Comparison of ENCODE assay signal across 1 cellular context in the genomic region with DNA sequence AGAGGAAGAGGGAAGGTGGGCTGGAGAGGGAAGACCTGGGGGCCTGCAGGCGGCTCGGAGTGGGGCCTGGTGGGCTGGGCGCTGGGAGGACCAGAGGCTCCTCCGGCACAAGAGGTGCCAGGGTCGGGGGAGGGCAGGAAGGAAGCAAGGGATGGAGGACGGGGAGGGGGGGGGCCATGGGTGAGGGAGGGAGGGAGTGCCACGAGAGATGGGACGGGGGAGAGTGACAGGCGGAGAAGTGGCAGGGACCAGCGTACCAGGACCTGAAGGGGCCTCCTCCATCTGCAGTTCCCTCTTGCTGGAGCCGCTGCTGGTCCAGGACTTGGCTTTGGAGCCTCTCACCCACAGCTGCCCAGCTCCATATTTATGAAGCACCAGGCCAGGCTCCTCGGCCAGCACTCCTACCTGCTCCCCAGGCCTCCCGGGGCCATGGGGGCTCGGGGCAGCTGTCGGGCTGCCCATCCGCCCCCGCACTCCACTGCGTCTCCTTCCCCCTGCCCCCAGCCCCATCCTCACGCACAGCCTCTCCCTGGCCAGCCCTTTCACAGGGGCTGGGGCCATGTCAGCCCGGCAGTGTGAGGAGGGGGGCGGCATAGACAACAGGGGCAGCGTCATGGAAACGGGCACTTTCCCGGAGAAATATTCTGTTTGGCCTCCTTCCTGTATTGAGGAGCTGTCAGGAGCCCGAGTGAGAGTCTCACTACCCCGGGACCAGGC.
A peak's percentile ranks its signal among the peaks of the same experiment; 100 is the strongest.
TF ChIP-seq lines count a peak whose summit lies in the region.

No MANE protein-coding gene starts in this region.

TF ChIP-seq in H1, 55 proteins besides CTCF, POLR2A, EP300 and RAD21:
- TF ChIP-seq, protein P1, sequence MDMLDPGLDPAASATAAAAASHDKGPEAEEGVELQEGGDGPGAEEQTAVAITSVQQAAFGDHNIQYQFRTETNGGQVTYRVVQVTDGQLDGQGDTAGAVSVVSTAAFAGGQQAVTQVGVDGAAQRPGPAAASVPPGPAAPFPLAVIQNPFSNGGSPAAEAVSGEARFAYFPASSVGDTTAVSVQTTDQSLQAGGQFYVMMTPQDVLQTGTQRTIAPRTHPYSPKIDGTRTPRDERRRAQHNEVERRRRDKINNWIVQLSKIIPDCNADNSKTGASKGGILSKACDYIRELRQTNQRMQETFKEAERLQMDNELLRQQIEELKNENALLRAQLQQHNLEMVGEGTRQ (IDR thresholded peaks at IDR 0.05; ENCODE audit: low read length) = no peak
- TF ChIP-seq EGR1 (IDR thresholded peaks at IDR 0.05; ENCODE audit: borderline replicate concordance, low read depth, low read length) = peak; percentile 61; the same call in 1 of the 2 replicates
